Comparison of ENCODE assay signal across 1 cellular context in the genomic region with DNA sequence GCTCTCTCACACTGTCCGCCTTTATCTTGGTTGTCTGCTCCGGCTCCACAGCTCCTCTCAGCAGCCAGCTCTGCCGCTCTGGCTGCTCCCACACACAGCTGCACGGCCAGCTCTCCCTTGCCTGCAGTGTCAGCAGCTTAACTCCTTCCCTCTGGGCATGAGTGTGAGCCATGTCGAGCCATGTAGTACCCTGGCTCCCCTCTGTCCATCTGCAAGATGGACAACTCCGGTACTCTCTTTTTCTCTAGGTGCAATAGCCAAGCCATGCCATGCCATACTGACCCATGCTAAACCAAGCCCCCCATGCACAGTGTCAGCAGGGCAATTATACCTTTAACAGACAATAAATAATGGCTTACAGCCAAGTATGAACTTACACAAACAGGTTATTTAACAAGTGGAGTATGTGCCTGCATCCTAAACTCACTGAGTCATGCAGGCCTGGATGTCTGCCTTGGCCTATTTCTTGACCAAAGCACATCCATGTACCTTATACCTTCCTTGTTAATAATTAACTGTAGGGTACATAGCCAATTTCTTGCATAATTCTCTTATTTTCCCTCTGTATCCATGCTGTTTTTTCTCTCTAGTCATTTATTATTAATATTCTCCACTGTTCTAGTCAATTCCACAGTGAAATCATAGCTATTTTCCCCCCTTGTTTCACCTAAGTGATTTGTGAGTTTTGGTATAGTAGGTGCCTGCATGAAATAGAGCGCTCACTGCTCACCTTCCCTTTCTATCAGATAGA.
TF ChIP-seq lines count a peak whose summit lies in the region.

No MANE protein-coding gene starts in this region.

TF ChIP-seq in HepG2, 621 proteins besides CTCF, POLR2A, EP300 and RAD21 (continued from another document and continues in another):
- no peak for TF ChIP-seq CREB1 (IDR thresholded peaks at IDR 0.05)
- TF ChIP-seq CREB1 (CRISPR knock-in tag; IDR thresholded peaks at IDR 0.05) = no peak
- TF ChIP-seq KMT2A (CRISPR knock-in tag; IDR thresholded peaks at IDR 0.05) = no peak
- no peak for TF ChIP-seq ZNF749 (CRISPR knock-in tag; IDR thresholded peaks at IDR 0.05; ENCODE audit: borderline replicate concordance)
- peak; percentile 66 for TF ChIP-seq HNF4A (CRISPR knock-in tag; IDR thresholded peaks at IDR 0.05)
- no peak for TF ChIP-seq ZNF569 (CRISPR knock-in tag; IDR thresholded peaks at IDR 0.05; ENCODE audit: borderline replicate concordance)
- TF ChIP-seq TMF1 (CRISPR knock-in tag; IDR thresholded peaks at IDR 0.05; ENCODE audit: low read depth) = no peak
- TF ChIP-seq NR2C2 (CRISPR knock-in tag; IDR thresholded peaks at IDR 0.05; ENCODE audit: borderline replicate concordance) = no peak
- TF ChIP-seq PTBP1 (IDR thresholded peaks at IDR 0.05; ENCODE audit: low read depth, low read length, poor library complexity, severe bottlenecking) = no peak
- TF ChIP-seq TEAD3 (CRISPR knock-in tag; optimal IDR thresholded peaks at IDR 0.05; ENCODE audit: borderline replicate concordance) = peak; percentile 93
- TF ChIP-seq, protein P1, sequence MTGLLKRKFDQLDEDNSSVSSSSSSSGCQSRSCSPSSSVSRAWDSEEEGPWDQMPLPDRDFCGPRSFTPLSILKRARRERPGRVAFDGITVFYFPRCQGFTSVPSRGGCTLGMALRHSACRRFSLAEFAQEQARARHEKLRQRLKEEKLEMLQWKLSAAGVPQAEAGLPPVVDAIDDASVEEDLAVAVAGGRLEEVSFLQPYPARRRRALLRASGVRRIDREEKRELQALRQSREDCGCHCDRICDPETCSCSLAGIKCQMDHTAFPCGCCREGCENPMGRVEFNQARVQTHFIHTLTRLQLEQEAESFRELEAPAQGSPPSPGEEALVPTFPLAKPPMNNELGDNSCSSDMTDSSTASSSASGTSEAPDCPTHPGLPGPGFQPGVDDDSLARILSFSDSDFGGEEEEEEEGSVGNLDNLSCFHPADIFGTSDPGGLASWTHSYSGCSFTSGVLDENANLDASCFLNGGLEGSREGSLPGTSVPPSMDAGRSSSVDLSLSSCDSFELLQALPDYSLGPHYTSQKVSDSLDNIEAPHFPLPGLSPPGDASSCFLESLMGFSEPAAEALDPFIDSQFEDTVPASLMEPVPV (CRISPR knock-in tag; IDR thresholded peaks at IDR 0.05) = no peak
- no peak for TF ChIP-seq ZNF570 (CRISPR knock-in tag; IDR thresholded peaks at IDR 0.05; ENCODE audit: borderline replicate concordance)
- no peak for TF ChIP-seq NR2F1 (CRISPR knock-in tag; IDR thresholded peaks at IDR 0.05)
- TF ChIP-seq NONO (IDR thresholded peaks at IDR 0.05) = no peak
- no peak; the same call in 1 of the 2 replicates for TF ChIP-seq NONO (CRISPR knock-in tag; conservative IDR thresholded peaks at IDR 0.05)
- TF ChIP-seq SRSF1 (optimal IDR thresholded peaks at IDR 0.05; ENCODE audit: low read depth, low read length) = no peak
- no peak for TF ChIP-seq ZNF883 (CRISPR knock-in tag; IDR thresholded peaks at IDR 0.05; ENCODE audit: not compliant biosample characterization)
- no peak for TF ChIP-seq ZFAT (CRISPR knock-in tag; conservative IDR thresholded peaks at IDR 0.05)
- TF ChIP-seq, protein P2, sequence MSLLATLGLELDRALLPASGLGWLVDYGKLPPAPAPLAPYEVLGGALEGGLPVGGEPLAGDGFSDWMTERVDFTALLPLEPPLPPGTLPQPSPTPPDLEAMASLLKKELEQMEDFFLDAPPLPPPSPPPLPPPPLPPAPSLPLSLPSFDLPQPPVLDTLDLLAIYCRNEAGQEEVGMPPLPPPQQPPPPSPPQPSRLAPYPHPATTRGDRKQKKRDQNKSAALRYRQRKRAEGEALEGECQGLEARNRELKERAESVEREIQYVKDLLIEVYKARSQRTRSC (CRISPR knock-in tag; IDR thresholded peaks at IDR 0.05; ENCODE audit: low read depth) = no peak
- no peak for TF ChIP-seq ADNP (CRISPR knock-in tag; IDR thresholded peaks at IDR 0.05)
- 0 out of 2 replicates have a peak, but pooled peaks have one; percentile 25 for TF ChIP-seq ZNF225 (CRISPR knock-in tag; IDR thresholded peaks at IDR 0.05)
- no peak for TF ChIP-seq ARNT2 (CRISPR knock-in tag; IDR thresholded peaks at IDR 0.05; ENCODE audit: low read depth)
- TF ChIP-seq, protein P3, sequence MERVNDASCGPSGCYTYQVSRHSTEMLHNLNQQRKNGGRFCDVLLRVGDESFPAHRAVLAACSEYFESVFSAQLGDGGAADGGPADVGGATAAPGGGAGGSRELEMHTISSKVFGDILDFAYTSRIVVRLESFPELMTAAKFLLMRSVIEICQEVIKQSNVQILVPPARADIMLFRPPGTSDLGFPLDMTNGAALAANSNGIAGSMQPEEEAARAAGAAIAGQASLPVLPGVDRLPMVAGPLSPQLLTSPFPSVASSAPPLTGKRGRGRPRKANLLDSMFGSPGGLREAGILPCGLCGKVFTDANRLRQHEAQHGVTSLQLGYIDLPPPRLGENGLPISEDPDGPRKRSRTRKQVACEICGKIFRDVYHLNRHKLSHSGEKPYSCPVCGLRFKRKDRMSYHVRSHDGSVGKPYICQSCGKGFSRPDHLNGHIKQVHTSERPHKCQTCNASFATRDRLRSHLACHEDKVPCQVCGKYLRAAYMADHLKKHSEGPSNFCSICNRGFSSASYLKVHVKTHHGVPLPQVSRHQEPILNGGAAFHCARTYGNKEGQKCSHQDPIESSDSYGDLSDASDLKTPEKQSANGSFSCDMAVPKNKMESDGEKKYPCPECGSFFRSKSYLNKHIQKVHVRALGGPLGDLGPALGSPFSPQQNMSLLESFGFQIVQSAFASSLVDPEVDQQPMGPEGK (CRISPR knock-in tag; IDR thresholded peaks at IDR 0.05) = peak; percentile 38; the same call in 1 of the 2 replicates
- no peak for TF ChIP-seq AGO1 (IDR thresholded peaks at IDR 0.05; ENCODE audit: low read depth, low read length, poor library complexity, severe bottlenecking)
- TF ChIP-seq MAFK (conservative IDR thresholded peaks at IDR 0.05 in 1 of 2, IDR thresholded peaks at IDR 0.05 in 1 of 2; ENCODE audit: low read length in 2 of 2) = peak; percentile 10 to 15; a peak in 1 of 4 replicates
- TF ChIP-seq ZNF501 (CRISPR knock-in tag; IDR thresholded peaks at IDR 0.05) = peak; percentile 73
- no peak for TF ChIP-seq BHLHE40 (IDR thresholded peaks at IDR 0.05; ENCODE audit: low read length)
- TF ChIP-seq, protein P4, sequence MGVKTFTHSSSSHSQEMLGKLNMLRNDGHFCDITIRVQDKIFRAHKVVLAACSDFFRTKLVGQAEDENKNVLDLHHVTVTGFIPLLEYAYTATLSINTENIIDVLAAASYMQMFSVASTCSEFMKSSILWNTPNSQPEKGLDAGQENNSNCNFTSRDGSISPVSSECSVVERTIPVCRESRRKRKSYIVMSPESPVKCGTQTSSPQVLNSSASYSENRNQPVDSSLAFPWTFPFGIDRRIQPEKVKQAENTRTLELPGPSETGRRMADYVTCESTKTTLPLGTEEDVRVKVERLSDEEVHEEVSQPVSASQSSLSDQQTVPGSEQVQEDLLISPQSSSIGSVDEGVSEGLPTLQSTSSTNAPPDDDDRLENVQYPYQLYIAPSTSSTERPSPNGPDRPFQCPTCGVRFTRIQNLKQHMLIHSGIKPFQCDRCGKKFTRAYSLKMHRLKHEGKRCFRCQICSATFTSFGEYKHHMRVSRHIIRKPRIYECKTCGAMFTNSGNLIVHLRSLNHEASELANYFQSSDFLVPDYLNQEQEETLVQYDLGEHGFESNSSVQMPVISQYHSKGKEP (CRISPR knock-in tag; IDR thresholded peaks at IDR 0.05) = no peak
- no peak for TF ChIP-seq TP53 (CRISPR knock-in tag; conservative IDR thresholded peaks at IDR 0.05)
- no peak for TF ChIP-seq TEAD2 (CRISPR knock-in tag; IDR thresholded peaks at IDR 0.05)
- TF ChIP-seq, protein P5, sequence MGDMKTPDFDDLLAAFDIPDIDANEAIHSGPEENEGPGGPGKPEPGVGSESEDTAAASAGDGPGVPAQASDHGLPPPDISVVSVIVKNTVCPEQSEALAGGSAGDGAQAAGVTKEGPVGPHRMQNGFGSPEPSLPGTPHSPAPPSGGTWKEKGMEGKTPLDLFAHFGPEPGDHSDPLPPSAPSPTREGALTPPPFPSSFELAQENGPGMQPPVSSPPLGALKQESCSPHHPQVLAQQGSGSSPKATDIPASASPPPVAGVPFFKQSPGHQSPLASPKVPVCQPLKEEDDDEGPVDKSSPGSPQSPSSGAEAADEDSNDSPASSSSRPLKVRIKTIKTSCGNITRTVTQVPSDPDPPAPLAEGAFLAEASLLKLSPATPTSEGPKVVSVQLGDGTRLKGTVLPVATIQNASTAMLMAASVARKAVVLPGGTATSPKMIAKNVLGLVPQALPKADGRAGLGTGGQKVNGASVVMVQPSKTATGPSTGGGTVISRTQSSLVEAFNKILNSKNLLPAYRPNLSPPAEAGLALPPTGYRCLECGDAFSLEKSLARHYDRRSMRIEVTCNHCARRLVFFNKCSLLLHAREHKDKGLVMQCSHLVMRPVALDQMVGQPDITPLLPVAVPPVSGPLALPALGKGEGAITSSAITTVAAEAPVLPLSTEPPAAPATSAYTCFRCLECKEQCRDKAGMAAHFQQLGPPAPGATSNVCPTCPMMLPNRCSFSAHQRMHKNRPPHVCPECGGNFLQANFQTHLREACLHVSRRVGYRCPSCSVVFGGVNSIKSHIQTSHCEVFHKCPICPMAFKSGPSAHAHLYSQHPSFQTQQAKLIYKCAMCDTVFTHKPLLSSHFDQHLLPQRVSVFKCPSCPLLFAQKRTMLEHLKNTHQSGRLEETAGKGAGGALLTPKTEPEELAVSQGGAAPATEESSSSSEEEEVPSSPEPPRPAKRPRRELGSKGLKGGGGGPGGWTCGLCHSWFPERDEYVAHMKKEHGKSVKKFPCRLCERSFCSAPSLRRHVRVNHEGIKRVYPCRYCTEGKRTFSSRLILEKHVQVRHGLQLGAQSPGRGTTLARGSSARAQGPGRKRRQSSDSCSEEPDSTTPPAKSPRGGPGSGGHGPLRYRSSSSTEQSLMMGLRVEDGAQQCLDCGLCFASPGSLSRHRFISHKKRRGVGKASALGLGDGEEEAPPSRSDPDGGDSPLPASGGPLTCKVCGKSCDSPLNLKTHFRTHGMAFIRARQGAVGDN (CRISPR knock-in tag; IDR thresholded peaks at IDR 0.05) = peak; percentile 63
- TF ChIP-seq NKX3-1 (CRISPR knock-in tag; IDR thresholded peaks at IDR 0.05) = no peak
- no peak for TF ChIP-seq MED13 (CRISPR knock-in tag; IDR thresholded peaks at IDR 0.05)
- no peak for TF ChIP-seq BORCS8-MEF2B (CRISPR knock-in tag; IDR thresholded peaks at IDR 0.05)
- no peak for TF ChIP-seq ZC3H4 (CRISPR knock-in tag; IDR thresholded peaks at IDR 0.05; ENCODE audit: borderline replicate concordance)
- TF ChIP-seq, protein P6, sequence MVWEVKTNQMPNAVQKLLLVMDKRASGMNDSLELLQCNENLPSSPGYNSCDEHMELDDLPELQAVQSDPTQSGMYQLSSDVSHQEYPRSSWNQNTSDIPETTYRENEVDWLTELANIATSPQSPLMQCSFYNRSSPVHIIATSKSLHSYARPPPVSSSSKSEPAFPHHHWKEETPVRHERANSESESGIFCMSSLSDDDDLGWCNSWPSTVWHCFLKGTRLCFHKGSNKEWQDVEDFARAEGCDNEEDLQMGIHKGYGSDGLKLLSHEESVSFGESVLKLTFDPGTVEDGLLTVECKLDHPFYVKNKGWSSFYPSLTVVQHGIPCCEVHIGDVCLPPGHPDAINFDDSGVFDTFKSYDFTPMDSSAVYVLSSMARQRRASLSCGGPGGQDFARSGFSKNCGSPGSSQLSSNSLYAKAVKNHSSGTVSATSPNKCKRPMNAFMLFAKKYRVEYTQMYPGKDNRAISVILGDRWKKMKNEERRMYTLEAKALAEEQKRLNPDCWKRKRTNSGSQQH (CRISPR knock-in tag; IDR thresholded peaks at IDR 0.05; ENCODE audit: low read depth) = no peak
- TF ChIP-seq MTF2 (CRISPR knock-in tag; IDR thresholded peaks at IDR 0.05; ENCODE audit: borderline replicate concordance) = no peak
- no peak for TF ChIP-seq WIZ (CRISPR knock-in tag; IDR thresholded peaks at IDR 0.05)
- TF ChIP-seq, protein P7, sequence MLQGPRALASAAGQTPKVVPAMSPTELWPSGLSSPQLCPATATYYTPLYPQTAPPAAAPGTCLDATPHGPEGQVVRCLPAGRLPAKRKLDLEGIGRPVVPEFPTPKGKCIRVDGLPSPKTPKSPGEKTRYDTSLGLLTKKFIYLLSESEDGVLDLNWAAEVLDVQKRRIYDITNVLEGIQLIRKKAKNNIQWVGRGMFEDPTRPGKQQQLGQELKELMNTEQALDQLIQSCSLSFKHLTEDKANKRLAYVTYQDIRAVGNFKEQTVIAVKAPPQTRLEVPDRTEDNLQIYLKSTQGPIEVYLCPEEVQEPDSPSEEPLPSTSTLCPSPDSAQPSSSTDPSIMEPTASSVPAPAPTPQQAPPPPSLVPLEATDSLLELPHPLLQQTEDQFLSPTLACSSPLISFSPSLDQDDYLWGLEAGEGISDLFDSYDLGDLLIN (CRISPR knock-in tag; IDR thresholded peaks at IDR 0.05; ENCODE audit: borderline replicate concordance) = no peak
- TF ChIP-seq, protein P8, sequence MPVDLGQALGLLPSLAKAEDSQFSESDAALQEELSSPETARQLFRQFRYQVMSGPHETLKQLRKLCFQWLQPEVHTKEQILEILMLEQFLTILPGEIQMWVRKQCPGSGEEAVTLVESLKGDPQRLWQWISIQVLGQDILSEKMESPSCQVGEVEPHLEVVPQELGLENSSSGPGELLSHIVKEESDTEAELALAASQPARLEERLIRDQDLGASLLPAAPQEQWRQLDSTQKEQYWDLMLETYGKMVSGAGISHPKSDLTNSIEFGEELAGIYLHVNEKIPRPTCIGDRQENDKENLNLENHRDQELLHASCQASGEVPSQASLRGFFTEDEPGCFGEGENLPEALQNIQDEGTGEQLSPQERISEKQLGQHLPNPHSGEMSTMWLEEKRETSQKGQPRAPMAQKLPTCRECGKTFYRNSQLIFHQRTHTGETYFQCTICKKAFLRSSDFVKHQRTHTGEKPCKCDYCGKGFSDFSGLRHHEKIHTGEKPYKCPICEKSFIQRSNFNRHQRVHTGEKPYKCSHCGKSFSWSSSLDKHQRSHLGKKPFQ (CRISPR knock-in tag; IDR thresholded peaks at IDR 0.05; ENCODE audit: insufficient replicate concordance) = no peak
- no peak for TF ChIP-seq ZNF713 (CRISPR knock-in tag; IDR thresholded peaks at IDR 0.05)
- no peak for TF ChIP-seq REXO4 (CRISPR knock-in tag; IDR thresholded peaks at IDR 0.05; ENCODE audit: borderline replicate concordance)
- TF ChIP-seq SIN3A (IDR thresholded peaks at IDR 0.05; ENCODE audit: borderline replicate concordance, low read depth, low read length) = no peak
- no peak for TF ChIP-seq ZIK1 (CRISPR knock-in tag; IDR thresholded peaks at IDR 0.05; ENCODE audit: borderline replicate concordance, low read depth)
- no peak for TF ChIP-seq ZNF10 (CRISPR knock-in tag; IDR thresholded peaks at IDR 0.05; ENCODE audit: borderline replicate concordance, low read depth)
- peak; percentile 66; the same call in 1 of the 2 replicates for TF ChIP-seq ZKSCAN8 (CRISPR knock-in tag; IDR thresholded peaks at IDR 0.05; ENCODE audit: borderline replicate concordance)
- TF ChIP-seq ZNF234 (CRISPR knock-in tag; conservative IDR thresholded peaks at IDR 0.05) = no peak
- TF ChIP-seq MIER3 (CRISPR knock-in tag; IDR thresholded peaks at IDR 0.05; ENCODE audit: borderline replicate concordance) = peak; percentile 57; the same call in 1 of the 2 replicates
- TF ChIP-seq RXRA (CRISPR knock-in tag; IDR thresholded peaks at IDR 0.05) = no peak
- TF ChIP-seq FOXA1 (IDR thresholded peaks at IDR 0.05) = no peak
- peak; percentile 73 for TF ChIP-seq FOXA1 (CRISPR knock-in tag; IDR thresholded peaks at IDR 0.05)
- peak; percentile 100 for TF ChIP-seq ZSCAN31 (CRISPR knock-in tag; IDR thresholded peaks at IDR 0.05; ENCODE audit: low read depth)
- TF ChIP-seq ZNF558 (CRISPR knock-in tag; IDR thresholded peaks at IDR 0.05; ENCODE audit: borderline replicate concordance) = no peak
